In genomic region chr10:111709630-111710029, GRCh38 we compare ENCODE assay signal across 29 cellular contexts.
"Had no signal": no experiment of that assay in that cellular context is flagged by ENCODE, and none has a peak within 500 bp of the region (broad histone marks: within the 10 kb centered on the region; RNA-seq: fewer than 3 reads in every experiment).

No MANE protein-coding gene starts in this region.

- H3K27me3 Mint-ChIP-seq: stimulated activated naive CD8-positive, alpha-beta T cell treated with anti-CD3 and anti-CD28 coated beads, Interleukin-15, amount 100 ng/mL, for 72 hours had no signal

- H3K4me3 Mint-ChIP-seq: immature natural killer cell; mesothelial cell of epicardium; naive B cell; natural killer cell; nephron progenitor cell; stimulated activated memory B cell treated with anti-CD40 and anti-IgM and Interleukin-4, amounts not matched to agents 10 μg/mL and 1 μg/mL and 100 μg/mL, for 72 hours; stimulated activated naive CD8-positive, alpha-beta T cell treated with anti-CD3 and anti-CD28 coated beads, Interleukin-15, amount 100 ng/mL, for 72 hours; type B pancreatic cell had no signal

- H3K4me1 Mint-ChIP-seq: immature natural killer cell; mesothelial cell of epicardium; naive B cell; natural killer cell; nephron progenitor cell; stimulated activated memory B cell treated with anti-CD40 and anti-IgM and Interleukin-4, amounts not matched to agents 10 μg/mL and 1 μg/mL and 100 μg/mL, for 72 hours; stimulated activated naive CD8-positive, alpha-beta T cell treated with anti-CD3 and anti-CD28 coated beads, Interleukin-15, amount 100 ng/mL, for 72 hours had no signal

- H3K9me3 ChIP-seq: pancreas, prostate gland, uterus had no signal

- H3K27me3 ChIP-seq: pancreas, tibial nerve, uterus had no signal

- H3K4me3 ChIP-seq: left ventricle myocardium inferior, lung, pancreas, prostate gland, tibial nerve, uterus had no signal

- H3K36me3 Mint-ChIP-seq: immature natural killer cell; mesothelial cell of epicardium; naive B cell; natural killer cell; stimulated activated memory B cell treated with anti-CD40 and anti-IgM and Interleukin-4, amounts not matched to agents 10 μg/mL and 1 μg/mL and 100 μg/mL, for 72 hours; type B pancreatic cell had no signal

- H3K9me3 Mint-ChIP-seq: nephron progenitor cell had no signal

- H3K27ac Mint-ChIP-seq: immature natural killer cell; mesothelial cell of epicardium; naive B cell; natural killer cell; nephron progenitor cell; stimulated activated memory B cell treated with anti-CD40 and anti-IgM and Interleukin-4, amounts not matched to agents 10 μg/mL and 1 μg/mL and 100 μg/mL, for 72 hours; stimulated activated naive CD8-positive, alpha-beta T cell treated with anti-CD3 and anti-CD28 coated beads, Interleukin-15, amount 100 ng/mL, for 72 hours; type B pancreatic cell had no signal

- H3K36me3 ChIP-seq: left ventricle myocardium inferior, pancreas, prostate gland, tibial nerve, uterus had no signal

- DNase-seq: hypothalamus; immature natural killer cell; kidney; left colon; left ventricle myocardium inferior; mesendoderm; naive B cell; natural killer cell; nephron progenitor cell; nucleus accumbens; pancreas; posterior cingulate gyrus; retina; right cardiac atrium; small intestine; stimulated activated CD4-positive, alpha-beta T cell treated with anti-CD3 and anti-CD28 coated beads, Interleukin-1b, Interleukin-23, amount 100 ng/mL, for 48 hours; stimulated activated CD4-positive, alpha-beta T cell treated with anti-CD3 and anti-CD28 coated beads, Interleukin-2, amount 100 ng/mL, for 48 hours; stimulated activated CD4-positive, alpha-beta T cell treated with anti-CD3 and anti-CD28 coated beads, Interleukin-4, amount 100 ng/mL, for 4 hours; stimulated activated CD8-positive, alpha-beta memory T cell treated with anti-CD3 and anti-CD28 coated beads, Interleukin-4, amount 100 ng/mL, for 48 hours; stimulated activated naive CD4-positive, alpha-beta T cell treated with Interleukin-2 at 50 U/mL for 16 hours; stimulated activated naive CD8-positive, alpha-beta T cell treated with anti-CD3 and anti-CD28 coated beads, Interleukin-15, amount 100 ng/mL, for 72 hours; substantia nigra; uterus had no signal

- H3K4me1 ChIP-seq: left ventricle myocardium inferior, pancreas, prostate gland, tibial nerve, uterus had no signal

- H3K27ac ChIP-seq: left ventricle myocardium inferior, pancreas, prostate gland, tibial nerve, uterus had no signal
